Comparison of ENCODE assay signal across 9 cellular contexts in genomic region chr22:46007848-46008261, GRCh38. TPM values are rescaled to one million over a fixed set of nuclear protein-coding genes. Genes with fewer than 3 reads are reported as not detected.
DNase-seq lines count a peak whose midpoint lies in the region; TF ChIP-seq lines count a peak whose summit lies in the region.
"Had no signal": no experiment of that assay in that cellular context is flagged by ENCODE, and none has a peak within 500 bp of the region (broad histone marks: within the 10 kb centered on the region; RNA-seq: fewer than 3 reads in every experiment).

No MANE protein-coding gene starts in this region.

- H3K27me3 ChIP-seq in mucosa of rectum (ENCODE audit: control insufficient read depth in 2 of 2, insufficient read depth in 2 of 2, low read length in 2 of 2): no peaks in the 10 kb centered on the region

- H3K4me1 Mint-ChIP-seq in endothelial cell (ENCODE audit: unreplicated experiment): no peaks in the 10 kb centered on the region

- H3K4me3 Mint-ChIP-seq in endothelial cell (ENCODE audit: unreplicated experiment): no peak overlapping the region

- H3K4me3 ChIP-seq in AG04449 (ENCODE audit: low read depth, low read length) (no peak overlapping the region), mucosa of rectum (ENCODE audit: low read length in 2 of 2) (no peak overlapping the region)

- no peak overlapping the region for H3K27ac Mint-ChIP-seq in endothelial cell (ENCODE audit: unreplicated experiment)

- peaks cover 3% of the 10 kb centered on the region for H3K36me3 Mint-ChIP-seq in endothelial cell (ENCODE audit: low read depth, unreplicated experiment)

- DNase-seq in AG04449 (ENCODE audit: low read depth, low spot score) (peak; percentile 38), NCI-H2196 (lab: John Stamatoyannopoulos, UW; ENCODE audit: unreplicated experiment) (peak; percentile 96), dermis microvascular lymphatic vessel endothelial cell (ENCODE audit: low read depth in 2 of 2) (peak; percentile 33 to 85), GM19238 (ENCODE audit: insufficient read length, low spot score) (no peak), HUDEP-2 (lab: John Stamatoyannopoulos, UW; ENCODE audit: unreplicated experiment in 76 of 76) (no peak), GM10266 (ENCODE audit: extremely low spot score) (no peak), endothelial cell (ENCODE audit: low spot score) (no peak)

- TF ChIP-seq CTCF in AG04449 (IDR thresholded peaks at IDR 0.05; ENCODE audit: insufficient read depth, low read length, missing control alignments): no peak
- no peak for TF ChIP-seq CTCF in GM10266 (IDR thresholded peaks at IDR 0.05; ENCODE audit: control insufficient read depth, insufficient read depth, low read depth, missing control alignments)
- no peak for TF ChIP-seq CTCF in endothelial cell (IDR thresholded peaks at IDR 0.05; ENCODE audit: unreplicated experiment)

- H3K9me3 Mint-ChIP-seq in endothelial cell (ENCODE audit: unreplicated experiment): no peaks in the 10 kb centered on the region

- peak overlapping the region; percentile 8 to 60 for H3K9ac ChIP-seq in mucosa of rectum (ENCODE audit: low read depth in 1 of 2, low read length in 2 of 2)
- H3K9ac ChIP-seq: KMS-11 had no signal

- POLR2A ChIA-PET in AG04449 (lab: Yijun Ruan, JAX): interaction anchor here (0.6 to 1.2 kb wide), 4 partner anchors 11 to 80 kb away, joined by 3 to 5 read pairs (median 4); no protein-coding TSS in a partner anchor

- CTCF ChIA-PET in AG04449 (lab: Yijun Ruan, JAX): interaction anchor here (0.7 to 14.7 kb wide), 14 partner anchors 9 to 291 kb away, joined by 3 to 345 read pairs (median 26); no protein-coding TSS in a partner anchor

- H3K9me3 ChIP-seq in mucosa of rectum (ENCODE audit: control insufficient read depth in 2 of 2, low read length in 2 of 2): peaks cover 0 to 3% of the 10 kb centered on the region in 2 donors

- H3K27ac ChIP-seq in mucosa of rectum (ENCODE audit: low read depth in 2 of 2, low read length in 2 of 2): peak overlapping the region; percentile 80 to 89
- H3K27ac ChIP-seq: KMS-11 had no signal

- H3K4me1 ChIP-seq in mucosa of rectum (ENCODE audit: control insufficient read depth in 2 of 2, insufficient read depth in 2 of 2, low read length in 2 of 2): peaks cover 21 to 22% of the 10 kb centered on the region in 2 donors

- peaks cover 2% of the 10 kb centered on the region for H3K27me3 Mint-ChIP-seq in endothelial cell (ENCODE audit: unreplicated experiment)

- H3K36me3 ChIP-seq in mucosa of rectum (ENCODE audit: control insufficient read depth in 2 of 2, insufficient read depth in 2 of 2, low read length in 2 of 2): no peaks in the 10 kb centered on the region

RNA-seq across cellular contexts. Expression of gene WNT7B, which starts 30.9 kb away (rescaled TPM):
- total RNA-seq in dermis microvascular lymphatic vessel endothelial cell (not detected in 2 replicates), endothelial cell (ENCODE audit: unreplicated experiment) (not detected)

Comparison
In these comparisons a context has a peak if more than half of its experiments do, and no peak if none do; other contexts are left out.
1. DNase-seq: peak in AG04449 (single experiment), NCI-H2196 (single experiment) and dermis microvascular lymphatic vessel endothelial cell (2 of 2); none in GM19238 (single experiment), HUDEP-2 (0 of 76), GM10266 (single experiment) and endothelial cell (single experiment).